In genomic region chr17:59839646-59840328, GRCh38 we compare ENCODE assay signal across 8 cellular contexts. TPM values are rescaled to one million over a fixed set of nuclear protein-coding genes. Genes with fewer than 3 reads are reported as not detected.
A peak's percentile ranks its signal among the peaks of the same experiment; 100 is the strongest.
DNase-seq lines count a peak whose midpoint lies in the region; ATAC-seq and TF ChIP-seq lines count a peak whose summit lies in the region.

No MANE protein-coding gene starts in this region.

- H4K20me1 ChIP-seq in BLaER1 = no peaks in the 10 kb centered on the region

- no peaks in the 10 kb centered on the region for H3K9me3 Mint-ChIP-seq in IgD-negative memory B cell

- peaks cover 48 to 57% (median 56%) of the 10 kb centered on the region in 3 donors for H3K4me1 Mint-ChIP-seq in IgD-negative memory B cell

- ATAC-seq in mucosa of descending colon = no peak
- no peak for ATAC-seq in HG03457 (IDR thresholded peaks at IDR 0.05; ENCODE audit: unreplicated experiment)
- no peak for ATAC-seq in HG03571 (IDR thresholded peaks at IDR 0.05; ENCODE audit: unreplicated experiment)

- H3K9ac ChIP-seq in BLaER1 = no peak overlapping the region

- H3K4me3 Mint-ChIP-seq in IgD-negative memory B cell = peak overlapping the region; percentile 88 to 96 (median 93)

- H3K4me3 ChIP-seq in BLaER1 (peak overlapping the region; percentile 63), cardiac fibroblast (replicated peaks in 1 of 2; ENCODE audit: low read depth in 2 of 2, low read length in 2 of 2) (peak overlapping the region; percentile 71 to 79), mucosa of descending colon (peak overlapping the region; percentile 68)

- DNase-seq in cardiac fibroblast (ENCODE audit: low read depth in 2 of 2) (peak; percentile 66 to 67), mucosa of descending colon (peak in 1 of 3 donors; percentile 30), MV-4-11 (lab: John Stamatoyannopoulos, UW) (no peak), NCI-H748 treated with DMSO at 0.1 percent for 48 hours (lab: John Stamatoyannopoulos, UW) (no peak)

- H3K4me2 ChIP-seq in BLaER1 = peak overlapping the region; percentile 81

- H3K27me3 Mint-ChIP-seq in IgD-negative memory B cell = no peaks in the 10 kb centered on the region

- TF ChIP-seq CTCF in cardiac fibroblast (IDR thresholded peaks at IDR 0.05; ENCODE audit: low read depth, low read length) (no peak), mucosa of descending colon (IDR thresholded peaks at IDR 0.05) (no peak)

- H3K4me1 ChIP-seq in BLaER1 = peaks cover 43% of the 10 kb centered on the region
- peaks cover 41% of the 10 kb centered on the region for H3K4me1 ChIP-seq in mucosa of descending colon (ENCODE audit: low read depth)

- H3K27ac Mint-ChIP-seq in IgD-negative memory B cell = peak overlapping the region; percentile 87 to 98 (median 98)

- H3K27ac ChIP-seq in BLaER1 = no peak overlapping the region

- H3K36me3 Mint-ChIP-seq in IgD-negative memory B cell = peaks cover 2% of the 10 kb centered on the region

- intact Hi-C loops in mucosa of descending colon (cut with DNase I, micrococcal nuclease) = loop anchor here in 1 of 2 donors (10.0 kb wide), 1 partner anchor 55 kb away; no protein-coding TSS in a partner anchor

- H3K36me3 ChIP-seq in BLaER1 (peaks cover 33% of the 10 kb centered on the region), mucosa of descending colon (ENCODE audit: low read depth) (no peaks in the 10 kb centered on the region)

- H3K9me3 ChIP-seq in BLaER1 = no peaks in the 10 kb centered on the region
- no peaks in the 10 kb centered on the region for H3K9me3 ChIP-seq in mucosa of descending colon

- no peaks in the 10 kb centered on the region for H3K27me3 ChIP-seq in BLaER1

RNA-seq across cellular contexts. Expression of gene TUBD1, which starts 53.0 kb away (rescaled TPM):
- polyA plus RNA-seq in IgD-negative memory B cell = 17.6 TPM
- total RNA-seq in mucosa of descending colon = 10 to 100 TPM in 1 of 3 donors, 1 to 10 TPM in 2; 6.1 to 11.4 (median 6.2) TPM

RNA-seq across cellular contexts. Expression of gene RPS6KB1, which starts 53.1 kb away (rescaled TPM):
- polyA plus RNA-seq in IgD-negative memory B cell = 23.5 TPM
- total RNA-seq in mucosa of descending colon = 10 to 100 TPM; 27.9 to 41.7 (median 30.6) TPM

Comparison
In these comparisons a context has a peak if more than half of its experiments do, and no peak if none do; other contexts are left out.
1. DNase-seq: peak in cardiac fibroblast (2 of 2); none in MV-4-11 (single experiment) and NCI-H748 treated with DMSO at 0.1 percent for 48 hours (single experiment).
2. Peak in every context shown above with its lines, with median percentiles within 50 percentile points of each other: H3K4me3 ChIP-seq.